ENCODE assay signal across 17 cellular contexts in genomic region chr1:29824025-29824424, GRCh38.
DNase-seq lines count a peak whose midpoint lies in the region; ATAC-seq and TF ChIP-seq lines count a peak whose summit lies in the region.
"Had no signal": no experiment of that assay in that cellular context is flagged by ENCODE, and none has a peak within 500 bp of the region (broad histone marks: within the 10 kb centered on the region; RNA-seq: fewer than 3 reads in every experiment).

No MANE protein-coding gene starts in this region.

- no peak overlapping the region for H3K14ac ChIP-seq in neuronal stem cell (ENCODE audit: low read length)

- TF ChIP-seq EP300 in esophagus muscularis mucosa (IDR thresholded peaks at IDR 0.05), result no peak

- DNase-seq in activated CD8-positive, alpha-beta memory T cell treated with anti-CD3 and anti-CD28 coated beads for 24 hours, result peak; percentile 32
- no peak for DNase-seq in activated CD8-positive, alpha-beta memory T cell treated with anti-CD3 and anti-CD28 coated beads, Interleukin-2, amount 50 U/mL, for 48 hours
- DNase-seq in esophagus muscularis mucosa (ENCODE audit: extremely low spot score), result peak; percentile 84
- DNase-seq in neuronal stem cell (ENCODE audit: low spot score), result no peak
- no peak for DNase-seq in activated T-cell treated with anti-CD3 and anti-CD28 coated beads, Interleukin-2, amount 50 U/mL, for 72 hours
- DNase-seq in OCI-LY7 (ENCODE audit: low spot score), result no peak
- DNase-seq in hepatocyte (ENCODE audit: low spot score), result no peak
- DNase-seq: 8988T; AML-193; Calu3; CD4-positive, CD25-positive, alpha-beta regulatory T cell; DND-41; GDM1; HCEC 1CT; HFFc6 had no signal

- no peak overlapping the region for H3K4ac ChIP-seq in neuronal stem cell (ENCODE audit: low read length)

- H3K4me3 ChIP-seq in esophagus muscularis mucosa, result no peak overlapping the region
- no peak overlapping the region for H3K4me3 ChIP-seq in neuronal stem cell (ENCODE audit: low read length in 2 of 2)
- no peak overlapping the region for H3K4me3 ChIP-seq in OCI-LY7 (ENCODE audit: low read depth, low read length, poor library complexity, severe bottlenecking)
- H3K4me3 ChIP-seq in hepatocyte, result no peak overlapping the region
- H3K4me3 ChIP-seq: BLaER1 treated with 17β-estradiol and CSF1 and Interleukin-3, amounts not matched to agents 10 nM and 100 nM had no signal

- H3K4me1 ChIP-seq in esophagus muscularis mucosa (no peaks in the 10 kb centered on the region), neuronal stem cell (ENCODE audit: control insufficient read depth in 2 of 2, insufficient read depth in 1 of 2, low read depth in 1 of 2, low read length in 2 of 2) (peaks cover 0 to 15% of the 10 kb centered on the region in 2 donors), OCI-LY7 (ENCODE audit: insufficient read depth, low read length, poor library complexity, severe bottlenecking) (no peaks in the 10 kb centered on the region), hepatocyte (ENCODE audit: insufficient read depth) (no peaks in the 10 kb centered on the region)

- no peak overlapping the region for H3K27ac ChIP-seq in esophagus muscularis mucosa (replicated peaks in 1 of 4)
- H3K27ac ChIP-seq in neuronal stem cell (replicated peaks; ENCODE audit: low read length), result no peak overlapping the region
- no peak overlapping the region for H3K27ac ChIP-seq in OCI-LY7 (ENCODE audit: low read depth, low read length, poor library complexity, severe bottlenecking)
- no peak overlapping the region for H3K27ac ChIP-seq in hepatocyte
- H3K27ac ChIP-seq: BLaER1 treated with 17β-estradiol and CSF1 and Interleukin-3, amounts not matched to agents 10 nM and 100 nM had no signal

- no peak overlapping the region for H4K91ac ChIP-seq in neuronal stem cell (ENCODE audit: low read depth, low read length, poor library complexity)

- H3K9me3 ChIP-seq in esophagus muscularis mucosa (peaks cover 0 to 8% (median 2%) of the 10 kb centered on the region in 4 donors), neuronal stem cell (replicated peaks in 1 of 2; ENCODE audit: control insufficient read depth in 2 of 2, insufficient read depth in 1 of 2, low read depth in 1 of 2, low read length in 2 of 2) (peaks cover 0 to 2% of the 10 kb centered on the region in 2 donors), OCI-LY7 (ENCODE audit: low read length) (no peaks in the 10 kb centered on the region), hepatocyte (ENCODE audit: low read depth) (no peaks in the 10 kb centered on the region)

- POLR2A ChIA-PET in OCI-LY7 (lab: Charles Lee), result no interaction called here

- no peaks in the 10 kb centered on the region for H3K4me1 Mint-ChIP-seq in activated T-cell treated with anti-CD3 and anti-CD28 coated beads, Interleukin-2, amount 50 U/mL, for 72 hours (ENCODE audit: low read depth)
- H3K4me1 Mint-ChIP-seq: CD4-positive, CD25-positive, alpha-beta regulatory T cell had no signal

- peak overlapping the region; percentile 36 for H3K9ac ChIP-seq in neuronal stem cell (ENCODE audit: low read depth, low read length, poor library complexity)
- H3K9ac ChIP-seq: BLaER1 treated with 17β-estradiol and CSF1 and Interleukin-3, amounts not matched to agents 10 nM and 100 nM had no signal

- H3K4me2 ChIP-seq in neuronal stem cell (ENCODE audit: insufficient read depth, low read length, poor library complexity, severe bottlenecking), result no peak overlapping the region
- no peak overlapping the region for H3K4me2 ChIP-seq in OCI-LY7 (ENCODE audit: low read length)
- H3K4me2 ChIP-seq in hepatocyte, result no peak overlapping the region

- H4K8ac ChIP-seq in neuronal stem cell (ENCODE audit: low read depth, low read length), result no peak overlapping the region

- peaks cover 14% of the 10 kb centered on the region for H3K27me3 Mint-ChIP-seq in activated T-cell treated with anti-CD3 and anti-CD28 coated beads, Interleukin-2, amount 50 U/mL, for 72 hours (ENCODE audit: low read depth)

- no peaks in the 10 kb centered on the region for H3K36me3 ChIP-seq in esophagus muscularis mucosa
- H3K36me3 ChIP-seq in neuronal stem cell (replicated peaks in 1 of 2; ENCODE audit: control insufficient read depth in 2 of 2, insufficient read depth in 2 of 2, low read length in 2 of 2), result no peaks in the 10 kb centered on the region
- no peaks in the 10 kb centered on the region for H3K36me3 ChIP-seq in OCI-LY7 (ENCODE audit: insufficient read depth, low read length)
- H3K36me3 ChIP-seq in hepatocyte (replicated peaks; ENCODE audit: insufficient read depth, low read depth), result no peaks in the 10 kb centered on the region
- H3K36me3 ChIP-seq: BLaER1 treated with 17β-estradiol and CSF1 and Interleukin-3, amounts not matched to agents 10 nM and 100 nM had no signal

- no peak overlapping the region for H2BK12ac ChIP-seq in neuronal stem cell (ENCODE audit: low read length)

- 46% methylated on average over 6 of the region's 6 CpGs for WGBS in esophagus muscularis mucosa
- no CpG with 5 or more reads among the region's 6 CpGs for WGBS in neuronal stem cell (ENCODE audit: extremely low coverage in 2 of 2, insufficient read length in 2 of 2, insufficient replicate concordance in 1 of 2), 2 donors
- 72% methylated on average over 6 of the region's 6 CpGs for WGBS in hepatocyte (ENCODE audit: low lambda C conversion rate, missing lambda C conversion rate)

- H4K20me1 ChIP-seq in OCI-LY7 (ENCODE audit: insufficient read depth, low read length), result no peaks in the 10 kb centered on the region
- no peaks in the 10 kb centered on the region for H4K20me1 ChIP-seq in hepatocyte (ENCODE audit: insufficient read depth, poor library complexity, severe bottlenecking)
- H4K20me1 ChIP-seq: BLaER1 treated with 17β-estradiol and CSF1 and Interleukin-3, amounts not matched to agents 10 nM and 100 nM had no signal

- BruUV-seq in OCI-LY7 (replicated peaks; lab: Mats Ljungman, UMichigan), result no TSS peak

- H3K4me3 Mint-ChIP-seq in activated T-cell treated with anti-CD3 and anti-CD28 coated beads, Interleukin-2, amount 50 U/mL, for 72 hours, result no peak overlapping the region
- H3K4me3 Mint-ChIP-seq: CD4-positive, CD25-positive, alpha-beta regulatory T cell; HFFc6 had no signal

- peaks cover 0 to 78% (median 3%) of the 10 kb centered on the region in 4 donors for H3K27me3 ChIP-seq in esophagus muscularis mucosa
- H3K27me3 ChIP-seq in neuronal stem cell (ENCODE audit: control insufficient read depth in 3 of 3, insufficient read depth in 3 of 3, low read depth in 1 of 3, low read length in 3 of 3), result no peaks in the 10 kb centered on the region
- peaks cover 21% of the 10 kb centered on the region for H3K27me3 ChIP-seq in hepatocyte

- H2AFZ ChIP-seq in neuronal stem cell (ENCODE audit: low read length), result no peak overlapping the region
- no peak overlapping the region for H2AFZ ChIP-seq in OCI-LY7 (ENCODE audit: low read length)
- no peak overlapping the region for H2AFZ ChIP-seq in hepatocyte

- TF ChIP-seq CTCF in esophagus muscularis mucosa (IDR thresholded peaks at IDR 0.05) (no peak), OCI-LY7 (conservative IDR thresholded peaks at IDR 0.05; ENCODE audit: low read length) (no peak), hepatocyte (IDR thresholded peaks at IDR 0.05; ENCODE audit: poor library complexity) (no peak)

- no peak overlapping the region for H2BK120ac ChIP-seq in neuronal stem cell (ENCODE audit: low read depth, low read length)

- intact Hi-C loops in esophagus muscularis mucosa (cut with DNase I), result no loop called here
- intact Hi-C loops in OCI-LY7 (cut with micrococcal nuclease; ENCODE audit: unreplicated experiment), result no loop called here

- no peak overlapping the region for H2BK15ac ChIP-seq in neuronal stem cell (ENCODE audit: low read length)

- no peak for ATAC-seq in activated T-cell treated with anti-CD3 and anti-CD28 coated beads, Interleukin-2, amount 50 U/mL, for 72 hours (replicated peaks in 1 of 2)
- ATAC-seq: HepG2 had no signal

- H3K27ac Mint-ChIP-seq in activated T-cell treated with anti-CD3 and anti-CD28 coated beads, Interleukin-2, amount 50 U/mL, for 72 hours, result no peak overlapping the region
- H3K27ac Mint-ChIP-seq: CD4-positive, CD25-positive, alpha-beta regulatory T cell; HFFc6 had no signal

- H3K23ac ChIP-seq in neuronal stem cell (ENCODE audit: low read depth, low read length, poor library complexity), result no peak overlapping the region

- no peaks in the 10 kb centered on the region for H3K9me3 Mint-ChIP-seq in activated T-cell treated with anti-CD3 and anti-CD28 coated beads, Interleukin-2, amount 50 U/mL, for 72 hours

- H2AK5ac ChIP-seq in neuronal stem cell (ENCODE audit: low read depth, low read length), result no peak overlapping the region

- H3K18ac ChIP-seq in neuronal stem cell (ENCODE audit: low read length), result peak overlapping the region; percentile 36

- CTCF ChIA-PET in OCI-LY7 (lab: Charles Lee; ENCODE audit: unreplicated experiment), result no interaction called here

- no peaks in the 10 kb centered on the region for H3K79me1 ChIP-seq in neuronal stem cell (ENCODE audit: low read depth, low read length)

- no peaks in the 10 kb centered on the region for H3K79me2 ChIP-seq in OCI-LY7 (ENCODE audit: insufficient read depth, low read depth, low read length)
- no peaks in the 10 kb centered on the region for H3K79me2 ChIP-seq in hepatocyte

- H3K9me2 ChIP-seq in OCI-LY7 (ENCODE audit: insufficient read depth, low read length) (no peaks in the 10 kb centered on the region), hepatocyte (replicated peaks; ENCODE audit: insufficient read depth) (no peaks in the 10 kb centered on the region)

- TF ChIP-seq POLR2A in esophagus muscularis mucosa (IDR thresholded peaks at IDR 0.05; ENCODE audit: low read depth), result no peak

- no peaks in the 10 kb centered on the region for H3K36me3 Mint-ChIP-seq in activated T-cell treated with anti-CD3 and anti-CD28 coated beads, Interleukin-2, amount 50 U/mL, for 72 hours (ENCODE audit: insufficient read depth in 2 of 2)
- H3K36me3 Mint-ChIP-seq: CD4-positive, CD25-positive, alpha-beta regulatory T cell had no signal

- no peak overlapping the region for H2BK5ac ChIP-seq in neuronal stem cell (ENCODE audit: low read length)

Comparison
In these comparisons a context has a peak if more than half of its experiments do, and no peak if none do; other contexts are left out.
1. DNase-seq: peak in activated CD8-positive, alpha-beta memory T cell treated with anti-CD3 and anti-CD28 coated beads for 24 hours (single experiment) and esophagus muscularis mucosa (single experiment); none in activated CD8-positive, alpha-beta memory T cell treated with anti-CD3 and anti-CD28 coated beads, Interleukin-2, amount 50 U/mL, for 48 hours (single experiment), neuronal stem cell (single experiment), activated T-cell treated with anti-CD3 and anti-CD28 coated beads, Interleukin-2, amount 50 U/mL, for 72 hours (0 of 2), OCI-LY7 (single experiment) and hepatocyte (single experiment).